Comparison of ENCODE assay signal across 1 cellular context in genomic region chr4:74095886-74096264, GRCh38.
TF ChIP-seq lines count a peak whose summit lies in the region.

No MANE protein-coding gene starts in this region.

TF ChIP-seq in endothelial cell of umbilical vein, 7 proteins besides CTCF, POLR2A, EP300 and RAD21:
- TF ChIP-seq JUN (IDR thresholded peaks at IDR 0.05; ENCODE audit: borderline replicate concordance, insufficient read depth, insufficient read length, low read depth) (no peak), GATA2 (IDR thresholded peaks at IDR 0.05; ENCODE audit: insufficient read depth, insufficient read length, low read depth, low read length) (no peak)
